Comparison of ENCODE assay signal across 18 cellular contexts in genomic region chr7:14332155-14332554, GRCh38.
DNase-seq lines count a peak whose midpoint lies in the region; TF ChIP-seq lines count a peak whose summit lies in the region.
"Had no signal": no experiment of that assay in that cellular context is flagged by ENCODE, and none has a peak within 500 bp of the region (broad histone marks: within the 10 kb centered on the region; RNA-seq: fewer than 3 reads in every experiment).

No MANE protein-coding gene starts in this region.

- intact Hi-C loops in OCI-LY7 (cut with micrococcal nuclease; ENCODE audit: unreplicated experiment), result no loop called here

- POLR2A ChIA-PET in OCI-LY7 (lab: Charles Lee), result interaction anchor here (1.0 to 1.1 kb wide), 2 partner anchors 10 to 36 kb away, joined by 3 to 4 read pairs; no protein-coding TSS in a partner anchor

- H3K4me2 ChIP-seq in OCI-LY7 (ENCODE audit: low read length), result no peak overlapping the region
- H3K4me2 ChIP-seq: neural progenitor cell had no signal

- H3K79me2 ChIP-seq in OCI-LY7 (ENCODE audit: insufficient read depth, low read depth, low read length), result no peaks in the 10 kb centered on the region

- H3K27me3 ChIP-seq in SJCRH30, result no peaks in the 10 kb centered on the region
- H3K27me3 ChIP-seq: neural progenitor cell, sigmoid colon, thyroid gland had no signal

- no peak overlapping the region for H2AFZ ChIP-seq in OCI-LY7 (ENCODE audit: low read length)
- H2AFZ ChIP-seq: neural progenitor cell had no signal

- peak; percentile 6 for DNase-seq in AG20443 (ENCODE audit: low spot score)
- DNase-seq in SJCRH30, result peak; percentile 9 to 17
- peak; percentile 65 for DNase-seq in fibroblast of pulmonary artery (ENCODE audit: low read depth)
- peak; percentile 42 for DNase-seq in kidney glomerular epithelial cell (lab: John Stamatoyannopoulos, UW)
- DNase-seq in OCI-LY7 (ENCODE audit: low spot score), result no peak
- no peak for DNase-seq in GDM1 (lab: John Stamatoyannopoulos, UW)
- DNase-seq in GM19238 (ENCODE audit: insufficient read length, low spot score), result no peak
- DNase-seq in NCI-H748 treated with DMSO at 0.1 percent for 48 hours (lab: John Stamatoyannopoulos, UW), result no peak
- DNase-seq: activated CD4-positive, alpha-beta T cell treated with anti-CD3 and anti-CD28 coated beads, Interleukin-2, amount 10 ng/mL, durations not matched to agents 7 days and 5 days; activated naive CD8-positive, alpha-beta T cell treated with anti-CD3 and anti-CD28 coated beads for 36 hours; activated T-cell treated with anti-CD3 and anti-CD28 coated beads, Interleukin-2, amount 50 U/mL, for 24 hours; hippocampal formation; mammary epithelial cell; SHP77; sigmoid colon; stimulated activated CD4-positive, alpha-beta T cell treated with anti-CD3 and anti-CD28 coated beads, Interleukin-2, amount 100 ng/mL, for 48 hours; thyroid gland had no signal

- H3K4me1 ChIP-seq in SJCRH30, result no peaks in the 10 kb centered on the region
- H3K4me1 ChIP-seq in OCI-LY7 (ENCODE audit: insufficient read depth, low read length, poor library complexity, severe bottlenecking), result no peaks in the 10 kb centered on the region
- H3K4me1 ChIP-seq: neural progenitor cell, sigmoid colon, thyroid gland had no signal

- no peaks in the 10 kb centered on the region for H3K36me3 ChIP-seq in SJCRH30
- H3K36me3 ChIP-seq in OCI-LY7 (ENCODE audit: insufficient read depth, low read length), result no peaks in the 10 kb centered on the region
- H3K36me3 ChIP-seq: neural progenitor cell, sigmoid colon, thyroid gland had no signal

- H3K9me3 ChIP-seq in SJCRH30 (replicated peaks), result no peaks in the 10 kb centered on the region
- no peaks in the 10 kb centered on the region for H3K9me3 ChIP-seq in OCI-LY7 (ENCODE audit: low read length)
- H3K9me3 ChIP-seq: sigmoid colon, thyroid gland had no signal

- H3K9me2 ChIP-seq in OCI-LY7 (ENCODE audit: insufficient read depth, low read length), result no peaks in the 10 kb centered on the region

- BruUV-seq in OCI-LY7 (replicated peaks; lab: Mats Ljungman, UMichigan), result no TSS peak

- H3K4me3 ChIP-seq in SJCRH30, result no peak overlapping the region
- H3K4me3 ChIP-seq in fibroblast of pulmonary artery (replicated peaks; ENCODE audit: low read depth, low read length), result no peak overlapping the region
- no peak overlapping the region for H3K4me3 ChIP-seq in OCI-LY7 (ENCODE audit: low read depth, low read length, poor library complexity, severe bottlenecking)
- H3K4me3 ChIP-seq: neural progenitor cell, sigmoid colon, thyroid gland had no signal

- CTCF ChIA-PET in OCI-LY7 (lab: Charles Lee; ENCODE audit: unreplicated experiment), result no interaction called here

- TF ChIP-seq CTCF in fibroblast of pulmonary artery (IDR thresholded peaks at IDR 0.05; ENCODE audit: low read length, missing control alignments), result no peak
- no peak for TF ChIP-seq CTCF in OCI-LY7 (conservative IDR thresholded peaks at IDR 0.05; ENCODE audit: low read length)

- H3K27ac ChIP-seq in SJCRH30 (no peak overlapping the region), OCI-LY7 (ENCODE audit: low read depth, low read length, poor library complexity, severe bottlenecking) (no peak overlapping the region)
- H3K27ac ChIP-seq: neural progenitor cell, sigmoid colon, thyroid gland had no signal

- H4K20me1 ChIP-seq in OCI-LY7 (ENCODE audit: insufficient read depth, low read length), result no peaks in the 10 kb centered on the region

Comparison
In these comparisons a context has a peak if more than half of its experiments do, and no peak if none do; other contexts are left out.
1. DNase-seq: peak in AG20443 (single experiment), SJCRH30 (2 of 2), fibroblast of pulmonary artery (single experiment) and kidney glomerular epithelial cell (single experiment); none in OCI-LY7 (single experiment), GDM1 (single experiment), GM19238 (single experiment) and NCI-H748 treated with DMSO at 0.1 percent for 48 hours (single experiment).